ENCODE assay signal across 15 cellular contexts in the genomic region with DNA sequence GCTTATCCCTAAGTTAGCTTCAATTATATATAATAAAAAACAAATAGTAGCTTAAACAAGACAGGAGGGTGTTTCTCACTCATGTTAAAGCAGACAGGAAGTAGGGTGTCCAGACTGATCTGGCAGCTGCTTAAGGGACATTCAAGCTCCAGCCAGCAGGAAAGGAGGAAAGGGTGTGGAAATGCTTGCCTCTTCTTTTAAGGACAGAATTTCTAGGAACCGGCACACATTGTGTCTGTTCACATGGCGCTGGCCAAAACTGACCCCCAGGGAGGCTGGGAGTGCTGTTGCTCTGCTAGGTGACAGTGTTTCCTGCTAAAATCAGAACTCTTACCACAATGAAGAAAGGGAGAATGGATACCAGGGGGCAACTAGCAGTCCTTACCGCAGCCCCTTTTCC. TPM values are rescaled to one million over a fixed set of nuclear protein-coding genes. Genes with fewer than 3 reads are reported as not detected.
"Had no signal": no experiment of that assay in that cellular context is flagged by ENCODE, and none has a peak within 500 bp of the region (broad histone marks: within the 10 kb centered on the region; RNA-seq: fewer than 3 reads in every experiment).

No MANE protein-coding gene starts in this region.

- H3K4me3 ChIP-seq: tibial nerve had no signal

- H3K27me3 ChIP-seq: tibial nerve had no signal

- H3K27me3 Mint-ChIP-seq: activated naive CD4-positive, alpha-beta T cell treated with anti-CD3 and anti-CD28 coated beads, Interleukin-2, amount 50 U/mL, for 24 hours; central memory CD8-positive, alpha-beta T cell; stimulated activated memory B cell treated with anti-CD40 and anti-IgM and Interleukin-4, amounts not matched to agents 10 μg/mL and 1 μg/mL and 100 μg/mL, for 72 hours had no signal

- H3K4me1 Mint-ChIP-seq: activated naive CD4-positive, alpha-beta T cell treated with anti-CD3 and anti-CD28 coated beads, Interleukin-2, amount 50 U/mL, for 24 hours had no signal

- H3K79me2 ChIP-seq: parathyroid adenoma had no signal

- ATAC-seq: esophagus mucosa; stimulated activated memory B cell treated with anti-CD40 and anti-IgM and Interleukin-4, amounts not matched to agents 10 μg/mL and 1 μg/mL and 100 μg/mL, for 72 hours had no signal

- H3K9me3 Mint-ChIP-seq: activated naive CD4-positive, alpha-beta T cell treated with anti-CD3 and anti-CD28 coated beads, Interleukin-2, amount 50 U/mL, for 24 hours; central memory CD8-positive, alpha-beta T cell had no signal

- H3K27ac ChIP-seq: parathyroid adenoma, tibial nerve, WERI-Rb-1 had no signal

- H3K27ac Mint-ChIP-seq: activated naive CD4-positive, alpha-beta T cell treated with anti-CD3 and anti-CD28 coated beads, Interleukin-2, amount 50 U/mL, for 24 hours; activated T-helper 2 cell treated with anti-CD3 and anti-CD28 coated beads, Interferon-gamma antibody, Interleukin-2, Interleukin-4, amounts not matched to agents 10 μg/mL and 5 μg/mL and 100 μg/mL, durations not matched to agents 14 hours and 24 hours and 36 hours; endodermal cell; stimulated activated memory B cell treated with anti-CD40 and anti-IgM and Interleukin-4, amounts not matched to agents 10 μg/mL and 1 μg/mL and 100 μg/mL, for 72 hours had no signal

- H3K4me1 ChIP-seq: parathyroid adenoma, tibial nerve had no signal

- H3K4me3 Mint-ChIP-seq: activated naive CD4-positive, alpha-beta T cell treated with anti-CD3 and anti-CD28 coated beads, Interleukin-2, amount 50 U/mL, for 24 hours; central memory CD8-positive, alpha-beta T cell; endodermal cell; stimulated activated memory B cell treated with anti-CD40 and anti-IgM and Interleukin-4, amounts not matched to agents 10 μg/mL and 1 μg/mL and 100 μg/mL, for 72 hours had no signal

- H3K9ac ChIP-seq: parathyroid adenoma had no signal

- DNase-seq: activated CD4-positive, alpha-beta T cell treated with anti-CD3 and anti-CD28 coated beads for 48 hours; endodermal cell; WERI-Rb-1 had no signal

- H3K36me3 ChIP-seq: WERI-Rb-1 had no signal

- H2AFZ ChIP-seq: parathyroid adenoma had no signal

RNA-seq across cellular contexts. Expression of a gene that starts 28.6 kb away (rescaled TPM):
- total RNA-seq: fibroblast of villous mesenchyme had no signal

RNA-seq across cellular contexts. Expression of a gene that starts 43.1 kb away (rescaled TPM):
- total RNA-seq: activated T-helper 2 cell treated with anti-CD3 and anti-CD28 coated beads, Interferon-gamma antibody, Interleukin-2, Interleukin-4, amounts not matched to agents 10 μg/mL and 5 μg/mL and 100 μg/mL, durations not matched to agents 14 hours and 24 hours and 36 hours; endodermal cell; esophagus mucosa; fibroblast of villous mesenchyme; liver; mesenteric fat pad; myocyte; subcutaneous adipose tissue; tibial nerve had no signal
- polyA plus RNA-seq: liver had no signal
